In the genomic region with DNA sequence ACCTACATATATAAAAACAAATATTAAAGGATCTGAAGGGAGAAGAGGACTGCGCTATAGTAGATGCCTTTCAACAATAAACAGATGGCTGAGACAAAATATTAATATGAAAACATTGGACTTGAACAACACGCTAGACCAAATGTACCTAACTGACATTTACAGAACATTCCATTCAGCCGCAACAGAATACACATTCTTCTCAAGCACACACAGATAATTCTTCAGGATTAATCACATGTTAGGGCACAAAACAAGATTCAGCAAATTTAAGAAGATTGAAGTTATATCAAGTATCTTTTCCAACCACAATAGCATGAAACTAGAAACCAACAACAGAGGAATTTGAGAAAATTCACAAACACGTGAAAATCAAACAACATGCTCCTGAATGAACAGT, we compare ENCODE assay signal across 20 cellular contexts.
"Had no signal": no experiment of that assay in that cellular context is flagged by ENCODE, and none has a peak within 500 bp of the region (broad histone marks: within the 10 kb centered on the region; RNA-seq: fewer than 3 reads in every experiment).

No MANE protein-coding gene starts in this region.

- H3K4me3 ChIP-seq: colonic mucosa, esophagus squamous epithelium, gastrocnemius medialis, heart right ventricle, left lung, lower lobe of right lung, mucosa of descending colon had no signal

- H3K27ac ChIP-seq: colonic mucosa, epithelial cell of prostate, esophagus squamous epithelium, gastrocnemius medialis, heart right ventricle, left lung, lower lobe of right lung had no signal

- H3K36me3 ChIP-seq: colonic mucosa, esophagus squamous epithelium, gastrocnemius medialis, heart right ventricle, left lung, lower lobe of right lung had no signal

- DNase-seq: colonic mucosa; cortex of kidney; effector CD8-positive, alpha-beta T cell; effector memory CD8-positive, alpha-beta T cell; endodermal cell; erythroblast; esophagus squamous epithelium; foreskin melanocyte; gastrocnemius medialis; glutamatergic neuron; head of caudate nucleus; heart right ventricle; hippocampal formation; left cardiac atrium; left lung; left ventricle myocardium superior; lower lobe of right lung; mesenchymal stem cell; mucosa of descending colon had no signal

- H3K9me3 ChIP-seq: colonic mucosa, esophagus squamous epithelium, lower lobe of right lung had no signal

- H3K27me3 ChIP-seq: colonic mucosa, esophagus squamous epithelium, gastrocnemius medialis, heart right ventricle, left lung had no signal
